22 cellular contexts compared by ENCODE assay signal in genomic region chr5:31657315-31657714, GRCh38. TPM values are rescaled to one million over a fixed set of nuclear protein-coding genes. Genes with fewer than 3 reads are reported as not detected.
DNase-seq lines count a peak whose midpoint lies in the region; ATAC-seq and TF ChIP-seq lines count a peak whose summit lies in the region.
"Had no signal": no experiment of that assay in that cellular context is flagged by ENCODE, and none has a peak within 500 bp of the region (broad histone marks: within the 10 kb centered on the region; RNA-seq: fewer than 3 reads in every experiment).

No MANE protein-coding gene starts in this region.

- intact Hi-C loops in Right ventricle myocardium inferior (cut with DNase I) = no loop called here
- intact Hi-C loops in heart right ventricle (cut with DNase I) = no loop called here

- ATAC-seq in Right ventricle myocardium inferior (peak; percentile 27), heart right ventricle (peak in 7 of 8 donors; percentile 25 to 80 (median 56)), HG03571 (IDR thresholded peaks at IDR 0.05; ENCODE audit: unreplicated experiment) (no peak)
- ATAC-seq: A549 had no signal

- POLR2A ChIA-PET in RWPE1 (lab: Yijun Ruan, JAX; ENCODE audit: low non-redundant PET) = no interaction called here

- WGBS in heart right ventricle, 2 donors = 46 to 53% methylated on average over 5 of the region's 5 CpGs

- H3K9me3 ChIP-seq in right atrium auricular region (no peaks in the 10 kb centered on the region), heart right ventricle (no peaks in the 10 kb centered on the region)
- H3K9me3 ChIP-seq: BE2C, HAP-1 had no signal

- H3K4me3 ChIP-seq in right atrium auricular region = no peak overlapping the region
- H3K4me3 ChIP-seq in heart right ventricle = no peak overlapping the region
- H3K4me3 ChIP-seq: A549; BLaER1 treated with 17β-estradiol and CSF1 and Interleukin-3, amounts not matched to agents 10 nM and 100 nM; GM23338; HAP-1 had no signal

- DNase-seq in Right ventricle myocardium inferior (ENCODE audit: missing footprints) (no peak), right atrium auricular region (ENCODE audit: low spot score) (no peak), heart right ventricle (no peak), mesothelial cell of epicardium (ENCODE audit: low spot score in 2 of 2, unreplicated experiment in 2 of 2) (no peak), ecto neural progenitor cell (ENCODE audit: low spot score) (no peak), RWPE1 (ENCODE audit: low spot score) (no peak)
- DNase-seq: ACHN; AML-193; BE2C; CD4-positive, alpha-beta T cell; CD8-positive, alpha-beta memory T cell; DMS 273 treated with DMSO at 0.1 percent for 48 hours; DMS79; GF-D8; HFFc6 had no signal

- H3K4me3 Mint-ChIP-seq in mesothelial cell of epicardium = no peak overlapping the region
- H3K4me3 Mint-ChIP-seq: CD14-positive monocyte; CD4-positive, alpha-beta T cell; CD8-positive, alpha-beta memory T cell; GM23338; HFFc6 had no signal

- peaks cover 3% of the 10 kb centered on the region for H3K36me3 Mint-ChIP-seq in mesothelial cell of epicardium
- H3K36me3 Mint-ChIP-seq: CD14-positive monocyte; CD8-positive, alpha-beta memory T cell had no signal

- CTCF ChIA-PET in RWPE1 (lab: Yijun Ruan, JAX) = interaction anchor here (0.6 kb wide), 1 partner anchor 57 kb away, joined by 3 read pairs; no protein-coding TSS in a partner anchor

- H3K36me3 ChIP-seq in right atrium auricular region (no peaks in the 10 kb centered on the region), heart right ventricle (no peaks in the 10 kb centered on the region)
- H3K36me3 ChIP-seq: BE2C; BLaER1 treated with 17β-estradiol and CSF1 and Interleukin-3, amounts not matched to agents 10 nM and 100 nM; HAP-1 had no signal

- H3K9me3 Mint-ChIP-seq in mesothelial cell of epicardium = peaks cover 2% of the 10 kb centered on the region
- H3K9me3 Mint-ChIP-seq: CD4-positive, alpha-beta T cell; GM23338; HFFc6 had no signal

- no peak for TF ChIP-seq CTCF in right atrium auricular region (IDR thresholded peaks at IDR 0.05)
- no peak for TF ChIP-seq CTCF in heart right ventricle (IDR thresholded peaks at IDR 0.05)
- TF ChIP-seq CTCF in mesothelial cell of epicardium (IDR thresholded peaks at IDR 0.05; ENCODE audit: unreplicated experiment) = no peak
- no peak for TF ChIP-seq CTCF in RWPE1 (conservative IDR thresholded peaks at IDR 0.05; ENCODE audit: low read depth)

- H3K27ac Mint-ChIP-seq in mesothelial cell of epicardium = peak overlapping the region; percentile 28
- H3K27ac Mint-ChIP-seq: CD14-positive monocyte; CD4-positive, alpha-beta T cell; CD8-positive, alpha-beta memory T cell; GM23338; HFFc6 had no signal

- peaks cover 29% of the 10 kb centered on the region for H3K4me1 Mint-ChIP-seq in mesothelial cell of epicardium
- H3K4me1 Mint-ChIP-seq: CD14-positive monocyte; CD8-positive, alpha-beta memory T cell had no signal

- no peaks in the 10 kb centered on the region for H3K27me3 ChIP-seq in right atrium auricular region
- no peaks in the 10 kb centered on the region for H3K27me3 ChIP-seq in heart right ventricle
- H3K27me3 ChIP-seq: BE2C; BLaER1 treated with 17β-estradiol and CSF1 and Interleukin-3, amounts not matched to agents 10 nM and 100 nM had no signal

- H3K27ac ChIP-seq in right atrium auricular region (no peak overlapping the region), heart right ventricle (peak overlapping the region in 2 of 10 donors; percentile 4 to 7), RWPE1 (no peak overlapping the region)
- H3K27ac ChIP-seq: 22Rv1; A549; BLaER1 treated with 17β-estradiol and CSF1 and Interleukin-3, amounts not matched to agents 10 nM and 100 nM had no signal

- peaks cover 0 to 26% of the 10 kb centered on the region in 2 donors for H3K4me1 ChIP-seq in right atrium auricular region
- H3K4me1 ChIP-seq in heart right ventricle = peaks cover 5 to 57% (median 30%) of the 10 kb centered on the region in 9 donors
- H3K4me1 ChIP-seq: A549; BLaER1 treated with 17β-estradiol and CSF1 and Interleukin-3, amounts not matched to agents 10 nM and 100 nM had no signal

- peaks cover 3% of the 10 kb centered on the region for H3K27me3 Mint-ChIP-seq in mesothelial cell of epicardium (ENCODE audit: low read depth)

RNA-seq across cellular contexts. Expression of gene PDZD2, which starts 18.4 kb away (rescaled TPM):
- total RNA-seq in Right ventricle myocardium inferior = 59.4 TPM
- 10 to 100 TPM; 79.5 to 86.4 TPM for total RNA-seq in right atrium auricular region
- 100 to 1,000 TPM in 3 of 10 donors, 10 to 100 TPM in 7; 41.6 to 117 (median 89.0) TPM for total RNA-seq in heart right ventricle
- polyA plus RNA-seq in heart right ventricle = 10 to 100 TPM in 1 of 2 donors, 1 to 10 TPM in 1; 9.0 to 24.1 TPM
- 21.5 to 23.1 TPM (median 22.1 TPM) in 3 replicates for total RNA-seq in mesothelial cell of epicardium
